ENCODE assay signal across 2 cellular contexts in the genomic region with DNA sequence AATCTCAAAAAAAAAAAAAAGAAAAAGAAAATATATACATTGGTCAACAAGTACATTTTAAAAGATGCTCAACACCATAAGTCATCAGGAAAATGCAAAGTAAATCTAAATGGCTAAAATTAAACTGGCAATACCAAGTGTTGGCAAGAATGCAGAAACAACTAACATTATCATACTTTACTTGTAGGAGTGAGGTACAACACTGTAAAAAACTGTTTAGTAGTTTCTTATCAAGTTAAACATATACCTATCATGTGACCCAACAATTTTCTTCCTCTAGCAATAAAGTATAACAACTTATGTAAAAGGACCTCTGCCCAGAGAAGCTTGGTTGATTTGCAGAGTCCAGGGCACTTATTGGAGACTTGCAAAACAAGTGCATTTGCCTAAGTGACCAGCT.
TF ChIP-seq lines count a peak whose summit lies in the region.

No MANE protein-coding gene starts in this region.

TF ChIP-seq in A549, 52 proteins besides CTCF, POLR2A, EP300 and RAD21:
- TF ChIP-seq NPAS2 (CRISPR knock-in tag; IDR thresholded peaks at IDR 0.05; ENCODE audit: borderline replicate concordance) (no peak), ZNF302 (CRISPR knock-in tag; IDR thresholded peaks at IDR 0.05) (no peak), ZFP36 (IDR thresholded peaks at IDR 0.05; ENCODE audit: borderline replicate concordance, partially characterized antibody) (peak; percentile 24)

TF ChIP-seq in K562, 482 proteins besides CTCF, POLR2A, EP300 and RAD21 (continues in another document):
- TF ChIP-seq TRIM28 (IDR thresholded peaks at IDR 0.05) (0 out of 2 replicates have a peak, but pooled peaks have one; percentile 37), RBM15 (IDR thresholded peaks at IDR 0.05; ENCODE audit: insufficient read depth, low read length) (no peak), EWSR1 (IDR thresholded peaks at IDR 0.05; ENCODE audit: borderline replicate concordance, low read depth, partially characterized antibody) (no peak), MYBL2 (IDR thresholded peaks at IDR 0.05; ENCODE audit: low read depth) (no peak), MYBL2 (CRISPR knock-in tag; IDR thresholded peaks at IDR 0.05; ENCODE audit: borderline replicate concordance) (no peak), XRCC5 (IDR thresholded peaks at IDR 0.05; ENCODE audit: low read depth, low read length) (no peak), ZFP36 (IDR thresholded peaks at IDR 0.05; ENCODE audit: low read depth, low read length, partially characterized antibody) (peak; percentile 60), ZNF507 (tag; conservative IDR thresholded peaks at IDR 0.05) (no peak), MIER1 (IDR thresholded peaks at IDR 0.05; ENCODE audit: low read depth) (no peak), ZBTB1 (CRISPR knock-in tag; IDR thresholded peaks at IDR 0.05; ENCODE audit: borderline replicate concordance, low read depth) (no peak), PHF21A (IDR thresholded peaks at IDR 0.05; ENCODE audit: borderline replicate concordance, low read depth) (no peak), EP400 (IDR thresholded peaks at IDR 0.05) (no peak), ZNF431 (CRISPR knock-in tag; IDR thresholded peaks at IDR 0.05) (no peak), MEIS2 (IDR thresholded peaks at IDR 0.05; ENCODE audit: partially characterized antibody) (no peak), POLR2H (tag; IDR thresholded peaks at IDR 0.05; ENCODE audit: low read depth) (no peak), TARDBP (IDR thresholded peaks at IDR 0.05) (no peak), SRSF3 (IDR thresholded peaks at IDR 0.05; ENCODE audit: insufficient read depth, low read length) (no peak), TEAD1 (CRISPR knock-in tag; IDR thresholded peaks at IDR 0.05) (no peak), BDP1 (IDR thresholded peaks at IDR 0.05; ENCODE audit: insufficient read depth, insufficient read length) (no peak), BRD9 (IDR thresholded peaks at IDR 0.05; ENCODE audit: low read depth, partially characterized antibody) (no peak), RBM25 (IDR thresholded peaks at IDR 0.05; ENCODE audit: low read depth, low read length, severe bottlenecking) (peak; percentile 90), SRSF7 (optimal IDR thresholded peaks at IDR 0.05; ENCODE audit: low read depth, low read length) (no peak), ZFPM2 (CRISPR knock-in tag; IDR thresholded peaks at IDR 0.05) (no peak)
- TF ChIP-seq, protein P1, sequence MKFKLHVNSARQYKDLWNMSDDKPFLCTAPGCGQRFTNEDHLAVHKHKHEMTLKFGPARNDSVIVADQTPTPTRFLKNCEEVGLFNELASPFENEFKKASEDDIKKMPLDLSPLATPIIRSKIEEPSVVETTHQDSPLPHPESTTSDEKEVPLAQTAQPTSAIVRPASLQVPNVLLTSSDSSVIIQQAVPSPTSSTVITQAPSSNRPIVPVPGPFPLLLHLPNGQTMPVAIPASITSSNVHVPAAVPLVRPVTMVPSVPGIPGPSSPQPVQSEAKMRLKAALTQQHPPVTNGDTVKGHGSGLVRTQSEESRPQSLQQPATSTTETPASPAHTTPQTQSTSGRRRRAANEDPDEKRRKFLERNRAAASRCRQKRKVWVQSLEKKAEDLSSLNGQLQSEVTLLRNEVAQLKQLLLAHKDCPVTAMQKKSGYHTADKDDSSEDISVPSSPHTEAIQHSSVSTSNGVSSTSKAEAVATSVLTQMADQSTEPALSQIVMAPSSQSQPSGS (CRISPR knock-in tag; IDR thresholded peaks at IDR 0.05), result no peak
- TF ChIP-seq, protein P2, sequence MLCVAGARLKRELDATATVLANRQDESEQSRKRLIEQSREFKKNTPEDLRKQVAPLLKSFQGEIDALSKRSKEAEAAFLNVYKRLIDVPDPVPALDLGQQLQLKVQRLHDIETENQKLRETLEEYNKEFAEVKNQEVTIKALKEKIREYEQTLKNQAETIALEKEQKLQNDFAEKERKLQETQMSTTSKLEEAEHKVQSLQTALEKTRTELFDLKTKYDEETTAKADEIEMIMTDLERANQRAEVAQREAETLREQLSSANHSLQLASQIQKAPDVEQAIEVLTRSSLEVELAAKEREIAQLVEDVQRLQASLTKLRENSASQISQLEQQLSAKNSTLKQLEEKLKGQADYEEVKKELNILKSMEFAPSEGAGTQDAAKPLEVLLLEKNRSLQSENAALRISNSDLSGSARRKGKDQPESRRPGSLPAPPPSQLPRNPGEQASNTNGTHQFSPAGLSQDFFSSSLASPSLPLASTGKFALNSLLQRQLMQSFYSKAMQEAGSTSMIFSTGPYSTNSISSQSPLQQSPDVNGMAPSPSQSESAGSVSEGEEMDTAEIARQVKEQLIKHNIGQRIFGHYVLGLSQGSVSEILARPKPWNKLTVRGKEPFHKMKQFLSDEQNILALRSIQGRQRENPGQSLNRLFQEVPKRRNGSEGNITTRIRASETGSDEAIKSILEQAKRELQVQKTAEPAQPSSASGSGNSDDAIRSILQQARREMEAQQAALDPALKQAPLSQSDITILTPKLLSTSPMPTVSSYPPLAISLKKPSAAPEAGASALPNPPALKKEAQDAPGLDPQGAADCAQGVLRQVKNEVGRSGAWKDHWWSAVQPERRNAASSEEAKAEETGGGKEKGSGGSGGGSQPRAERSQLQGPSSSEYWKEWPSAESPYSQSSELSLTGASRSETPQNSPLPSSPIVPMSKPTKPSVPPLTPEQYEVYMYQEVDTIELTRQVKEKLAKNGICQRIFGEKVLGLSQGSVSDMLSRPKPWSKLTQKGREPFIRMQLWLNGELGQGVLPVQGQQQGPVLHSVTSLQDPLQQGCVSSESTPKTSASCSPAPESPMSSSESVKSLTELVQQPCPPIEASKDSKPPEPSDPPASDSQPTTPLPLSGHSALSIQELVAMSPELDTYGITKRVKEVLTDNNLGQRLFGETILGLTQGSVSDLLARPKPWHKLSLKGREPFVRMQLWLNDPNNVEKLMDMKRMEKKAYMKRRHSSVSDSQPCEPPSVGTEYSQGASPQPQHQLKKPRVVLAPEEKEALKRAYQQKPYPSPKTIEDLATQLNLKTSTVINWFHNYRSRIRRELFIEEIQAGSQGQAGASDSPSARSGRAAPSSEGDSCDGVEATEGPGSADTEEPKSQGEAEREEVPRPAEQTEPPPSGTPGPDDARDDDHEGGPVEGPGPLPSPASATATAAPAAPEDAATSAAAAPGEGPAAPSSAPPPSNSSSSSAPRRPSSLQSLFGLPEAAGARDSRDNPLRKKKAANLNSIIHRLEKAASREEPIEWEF (CRISPR knock-in tag; IDR thresholded peaks at IDR 0.05), result no peak
- TF ChIP-seq, protein P3, sequence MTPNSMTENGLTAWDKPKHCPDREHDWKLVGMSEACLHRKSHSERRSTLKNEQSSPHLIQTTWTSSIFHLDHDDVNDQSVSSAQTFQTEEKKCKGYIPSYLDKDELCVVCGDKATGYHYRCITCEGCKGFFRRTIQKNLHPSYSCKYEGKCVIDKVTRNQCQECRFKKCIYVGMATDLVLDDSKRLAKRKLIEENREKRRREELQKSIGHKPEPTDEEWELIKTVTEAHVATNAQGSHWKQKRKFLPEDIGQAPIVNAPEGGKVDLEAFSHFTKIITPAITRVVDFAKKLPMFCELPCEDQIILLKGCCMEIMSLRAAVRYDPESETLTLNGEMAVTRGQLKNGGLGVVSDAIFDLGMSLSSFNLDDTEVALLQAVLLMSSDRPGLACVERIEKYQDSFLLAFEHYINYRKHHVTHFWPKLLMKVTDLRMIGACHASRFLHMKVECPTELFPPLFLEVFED (CRISPR knock-in tag; conservative IDR thresholded peaks at IDR 0.05), result no peak
- TF ChIP-seq, protein P4, sequence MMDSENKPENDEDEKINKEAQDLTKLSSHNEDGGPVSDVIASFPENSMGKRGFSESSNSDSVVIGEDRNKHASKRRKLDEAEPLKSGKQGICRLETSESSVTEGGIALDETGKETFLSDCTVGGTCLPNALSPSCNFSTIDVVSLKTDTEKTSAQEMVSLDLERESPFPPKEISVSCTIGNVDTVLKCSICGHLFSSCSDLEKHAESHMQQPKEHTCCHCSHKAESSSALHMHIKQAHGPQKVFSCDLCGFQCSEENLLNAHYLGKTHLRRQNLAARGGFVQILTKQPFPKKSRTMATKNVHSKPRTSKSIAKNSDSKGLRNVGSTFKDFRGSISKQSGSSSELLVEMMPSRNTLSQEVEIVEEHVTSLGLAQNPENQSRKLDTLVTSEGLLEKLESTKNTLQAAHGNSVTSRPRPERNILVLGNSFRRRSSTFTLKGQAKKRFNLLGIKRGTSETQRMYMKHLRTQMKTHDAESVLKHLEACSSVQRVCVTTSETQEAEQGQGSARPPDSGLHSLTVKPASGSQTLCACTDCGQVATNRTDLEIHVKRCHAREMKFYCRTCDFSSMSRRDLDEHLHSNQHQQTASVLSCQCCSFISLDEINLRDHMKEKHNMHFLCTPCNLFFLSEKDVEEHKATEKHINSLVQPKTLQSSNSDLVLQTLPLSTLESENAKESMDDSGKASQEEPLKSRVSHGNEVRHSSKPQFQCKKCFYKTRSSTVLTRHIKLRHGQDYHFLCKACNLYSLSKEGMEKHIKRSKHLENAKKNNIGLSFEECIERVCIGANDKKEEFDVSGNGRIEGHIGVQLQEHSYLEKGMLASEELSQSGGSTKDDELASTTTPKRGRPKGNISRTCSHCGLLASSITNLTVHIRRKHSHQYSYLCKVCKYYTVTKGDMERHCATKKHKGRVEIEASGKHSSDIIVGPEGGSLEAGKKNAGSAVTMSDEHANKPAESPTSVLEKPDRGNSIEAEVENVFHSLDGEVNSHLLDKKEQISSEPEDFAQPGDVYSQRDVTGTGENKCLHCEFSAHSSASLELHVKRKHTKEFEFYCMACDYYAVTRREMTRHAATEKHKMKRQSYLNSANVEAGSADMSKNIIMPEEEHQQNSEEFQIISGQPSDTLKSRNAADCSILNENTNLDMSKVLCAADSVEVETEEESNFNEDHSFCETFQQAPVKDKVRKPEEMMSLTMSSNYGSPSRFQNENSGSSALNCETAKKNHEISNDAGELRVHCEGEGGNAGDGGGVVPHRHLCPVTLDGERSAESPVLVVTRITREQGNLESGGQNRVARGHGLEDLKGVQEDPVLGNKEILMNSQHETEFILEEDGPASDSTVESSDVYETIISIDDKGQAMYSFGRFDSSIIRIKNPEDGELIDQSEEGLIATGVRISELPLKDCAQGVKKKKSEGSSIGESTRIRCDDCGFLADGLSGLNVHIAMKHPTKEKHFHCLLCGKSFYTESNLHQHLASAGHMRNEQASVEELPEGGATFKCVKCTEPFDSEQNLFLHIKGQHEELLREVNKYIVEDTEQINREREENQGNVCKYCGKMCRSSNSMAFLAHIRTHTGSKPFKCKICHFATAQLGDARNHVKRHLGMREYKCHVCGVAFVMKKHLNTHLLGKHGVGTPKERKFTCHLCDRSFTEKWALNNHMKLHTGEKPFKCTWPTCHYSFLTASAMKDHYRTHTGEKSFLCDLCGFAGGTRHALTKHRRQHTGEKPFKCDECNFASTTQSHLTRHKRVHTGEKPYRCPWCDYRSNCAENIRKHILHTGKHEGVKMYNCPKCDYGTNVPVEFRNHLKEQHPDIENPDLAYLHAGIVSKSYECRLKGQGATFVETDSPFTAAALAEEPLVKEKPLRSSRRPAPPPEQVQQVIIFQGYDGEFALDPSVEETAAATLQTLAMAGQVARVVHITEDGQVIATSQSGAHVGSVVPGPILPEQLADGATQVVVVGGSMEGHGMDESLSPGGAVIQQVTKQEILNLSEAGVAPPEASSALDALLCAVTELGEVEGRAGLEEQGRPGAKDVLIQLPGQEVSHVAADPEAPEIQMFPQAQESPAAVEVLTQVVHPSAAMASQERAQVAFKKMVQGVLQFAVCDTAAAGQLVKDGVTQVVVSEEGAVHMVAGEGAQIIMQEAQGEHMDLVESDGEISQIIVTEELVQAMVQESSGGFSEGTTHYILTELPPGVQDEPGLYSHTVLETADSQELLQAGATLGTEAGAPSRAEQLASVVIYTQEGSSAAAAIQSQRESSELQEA (IDR thresholded peaks at IDR 0.05; ENCODE audit: low read depth), result 0 out of 2 replicates have a peak, but pooled peaks have one; percentile 53
- TF ChIP-seq, protein P5, sequence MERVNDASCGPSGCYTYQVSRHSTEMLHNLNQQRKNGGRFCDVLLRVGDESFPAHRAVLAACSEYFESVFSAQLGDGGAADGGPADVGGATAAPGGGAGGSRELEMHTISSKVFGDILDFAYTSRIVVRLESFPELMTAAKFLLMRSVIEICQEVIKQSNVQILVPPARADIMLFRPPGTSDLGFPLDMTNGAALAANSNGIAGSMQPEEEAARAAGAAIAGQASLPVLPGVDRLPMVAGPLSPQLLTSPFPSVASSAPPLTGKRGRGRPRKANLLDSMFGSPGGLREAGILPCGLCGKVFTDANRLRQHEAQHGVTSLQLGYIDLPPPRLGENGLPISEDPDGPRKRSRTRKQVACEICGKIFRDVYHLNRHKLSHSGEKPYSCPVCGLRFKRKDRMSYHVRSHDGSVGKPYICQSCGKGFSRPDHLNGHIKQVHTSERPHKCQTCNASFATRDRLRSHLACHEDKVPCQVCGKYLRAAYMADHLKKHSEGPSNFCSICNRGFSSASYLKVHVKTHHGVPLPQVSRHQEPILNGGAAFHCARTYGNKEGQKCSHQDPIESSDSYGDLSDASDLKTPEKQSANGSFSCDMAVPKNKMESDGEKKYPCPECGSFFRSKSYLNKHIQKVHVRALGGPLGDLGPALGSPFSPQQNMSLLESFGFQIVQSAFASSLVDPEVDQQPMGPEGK (CRISPR knock-in tag; IDR thresholded peaks at IDR 0.05; ENCODE audit: borderline replicate concordance), result no peak
- TF ChIP-seq, protein P6, sequence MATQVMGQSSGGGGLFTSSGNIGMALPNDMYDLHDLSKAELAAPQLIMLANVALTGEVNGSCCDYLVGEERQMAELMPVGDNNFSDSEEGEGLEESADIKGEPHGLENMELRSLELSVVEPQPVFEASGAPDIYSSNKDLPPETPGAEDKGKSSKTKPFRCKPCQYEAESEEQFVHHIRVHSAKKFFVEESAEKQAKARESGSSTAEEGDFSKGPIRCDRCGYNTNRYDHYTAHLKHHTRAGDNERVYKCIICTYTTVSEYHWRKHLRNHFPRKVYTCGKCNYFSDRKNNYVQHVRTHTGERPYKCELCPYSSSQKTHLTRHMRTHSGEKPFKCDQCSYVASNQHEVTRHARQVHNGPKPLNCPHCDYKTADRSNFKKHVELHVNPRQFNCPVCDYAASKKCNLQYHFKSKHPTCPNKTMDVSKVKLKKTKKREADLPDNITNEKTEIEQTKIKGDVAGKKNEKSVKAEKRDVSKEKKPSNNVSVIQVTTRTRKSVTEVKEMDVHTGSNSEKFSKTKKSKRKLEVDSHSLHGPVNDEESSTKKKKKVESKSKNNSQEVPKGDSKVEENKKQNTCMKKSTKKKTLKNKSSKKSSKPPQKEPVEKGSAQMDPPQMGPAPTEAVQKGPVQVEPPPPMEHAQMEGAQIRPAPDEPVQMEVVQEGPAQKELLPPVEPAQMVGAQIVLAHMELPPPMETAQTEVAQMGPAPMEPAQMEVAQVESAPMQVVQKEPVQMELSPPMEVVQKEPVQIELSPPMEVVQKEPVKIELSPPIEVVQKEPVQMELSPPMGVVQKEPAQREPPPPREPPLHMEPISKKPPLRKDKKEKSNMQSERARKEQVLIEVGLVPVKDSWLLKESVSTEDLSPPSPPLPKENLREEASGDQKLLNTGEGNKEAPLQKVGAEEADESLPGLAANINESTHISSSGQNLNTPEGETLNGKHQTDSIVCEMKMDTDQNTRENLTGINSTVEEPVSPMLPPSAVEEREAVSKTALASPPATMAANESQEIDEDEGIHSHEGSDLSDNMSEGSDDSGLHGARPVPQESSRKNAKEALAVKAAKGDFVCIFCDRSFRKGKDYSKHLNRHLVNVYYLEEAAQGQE (CRISPR knock-in tag; IDR thresholded peaks at IDR 0.05; ENCODE audit: low read depth), result no peak
- TF ChIP-seq, protein P7, sequence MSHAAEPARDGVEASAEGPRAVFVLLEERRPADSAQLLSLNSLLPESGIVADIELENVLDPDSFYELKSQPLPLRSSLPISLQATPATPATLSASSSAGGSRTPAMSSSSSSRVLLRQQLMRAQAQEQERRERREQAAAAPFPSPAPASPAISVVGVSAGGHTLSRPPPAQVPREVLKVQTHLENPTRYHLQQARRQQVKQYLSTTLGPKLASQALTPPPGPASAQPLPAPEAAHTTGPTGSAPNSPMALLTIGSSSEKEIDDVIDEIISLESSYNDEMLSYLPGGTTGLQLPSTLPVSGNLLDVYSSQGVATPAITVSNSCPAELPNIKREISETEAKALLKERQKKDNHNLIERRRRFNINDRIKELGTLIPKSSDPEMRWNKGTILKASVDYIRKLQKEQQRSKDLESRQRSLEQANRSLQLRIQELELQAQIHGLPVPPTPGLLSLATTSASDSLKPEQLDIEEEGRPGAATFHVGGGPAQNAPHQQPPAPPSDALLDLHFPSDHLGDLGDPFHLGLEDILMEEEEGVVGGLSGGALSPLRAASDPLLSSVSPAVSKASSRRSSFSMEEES (CRISPR knock-in tag; IDR thresholded peaks at IDR 0.05), result peak; percentile 55
